8 cellular contexts compared by ENCODE assay signal in the genomic region with DNA sequence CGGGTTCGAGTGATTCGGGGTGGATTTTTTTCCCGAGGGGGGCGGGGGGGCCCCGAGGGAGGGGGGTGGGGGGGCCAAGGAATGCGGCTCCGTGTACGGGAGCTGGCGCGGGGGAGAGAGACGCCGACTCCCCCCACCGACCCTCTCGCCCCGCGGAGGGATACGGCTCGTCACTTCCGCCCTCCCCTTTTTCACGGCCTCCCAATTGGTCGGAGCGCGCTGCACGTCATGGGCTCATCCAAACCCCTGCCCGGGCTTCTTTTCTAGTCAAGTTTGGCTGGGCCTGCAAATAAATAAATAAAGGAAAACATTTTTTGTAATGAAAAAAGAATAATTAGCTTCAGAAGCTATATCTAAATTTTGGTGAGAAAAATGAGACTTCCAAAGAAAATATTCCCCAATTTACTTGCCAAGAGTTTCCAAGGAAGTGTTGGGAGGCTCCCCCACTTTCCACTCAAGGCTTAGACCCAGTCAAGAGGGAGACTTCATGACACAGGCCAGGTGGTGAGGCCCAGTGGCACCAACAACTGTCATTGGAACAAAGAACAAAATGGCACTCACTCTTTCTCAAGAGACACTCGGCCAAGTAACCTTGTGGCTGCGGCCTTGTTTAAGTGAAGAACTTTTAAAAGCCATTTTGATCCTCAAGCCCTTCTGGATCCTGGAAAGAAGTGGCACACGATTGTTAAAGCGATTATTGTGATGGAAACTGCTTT. TPM values are rescaled to one million over a fixed set of nuclear protein-coding genes. Genes with fewer than 3 reads are reported as not detected.
DNase-seq lines count a peak whose midpoint lies in the region; ATAC-seq and TF ChIP-seq lines count a peak whose summit lies in the region.

POGZ (minus strand) TSS at position 164 of the 716 bp plus-strand sequence. CDS start 17,290 bp downstream, outside the sequence.

- H3K36me3 ChIP-seq in KOPT-K1 (ENCODE audit: insufficient read depth, low read length) (peaks cover 7% of the 10 kb centered on the region), Peyer's patch (no peaks in the 10 kb centered on the region), esophagus (ENCODE audit: control insufficient read depth in 2 of 2, insufficient read depth in 2 of 2, low read length in 1 of 2) (no peaks in the 10 kb centered on the region), mucosa of stomach (ENCODE audit: control insufficient read depth, insufficient read depth, low read length) (no peaks in the 10 kb centered on the region)

- H3K27ac ChIP-seq in KOPT-K1 (ENCODE audit: low read depth, low read length, poor library complexity, severe bottlenecking) (peak within 1 kb of the TSS; percentile 66), Peyer's patch (peak within 1 kb of the TSS; percentile 94 to 99 (median 98)), esophagus (ENCODE audit: low read depth in 2 of 2, low read length in 1 of 2) (peak within 1 kb of the TSS; percentile 95 to 98)

- no peaks in the 10 kb centered on the region for H3K9me3 Mint-ChIP-seq in activated T-cell treated with anti-CD3 and anti-CD28 coated beads, Interleukin-2, amount 50 U/mL, for 4 hours

- H3K4me1 Mint-ChIP-seq in activated T-cell treated with anti-CD3 and anti-CD28 coated beads, Interleukin-2, amount 50 U/mL, for 4 hours (ENCODE audit: low read depth) = peaks cover 28% of the 10 kb centered on the region

- H3K27me3 ChIP-seq in Peyer's patch (no peaks in the 10 kb centered on the region), esophagus (ENCODE audit: control insufficient read depth in 1 of 2, insufficient read depth in 2 of 2, low read length in 2 of 2) (no peaks in the 10 kb centered on the region), mucosa of stomach (ENCODE audit: control insufficient read depth, insufficient read depth, low read length) (no peaks in the 10 kb centered on the region)

- peak within 1 kb of the TSS; percentile 88 for H3K9ac ChIP-seq in mucosa of stomach (ENCODE audit: low read length)

- DNase-seq in Caki2 (ENCODE audit: low read depth) (peak; percentile 89), Peyer's patch (peak; percentile 94 to 98 (median 95))
- DNase-seq in activated T-cell treated with anti-CD3 and anti-CD28 coated beads, Interleukin-2, amount 50 U/mL, for 4 hours = peak; percentile 95
- peak; percentile 97 for DNase-seq in stimulated activated CD8-positive, alpha-beta memory T cell treated with anti-CD3 and anti-CD28 coated beads, Interleukin-4, amount 100 ng/mL, for 48 hours

- peak within 1 kb of the TSS; percentile 89 for H3K4me3 Mint-ChIP-seq in activated T-cell treated with anti-CD3 and anti-CD28 coated beads, Interleukin-2, amount 50 U/mL, for 4 hours

- H3K4me1 ChIP-seq in Peyer's patch (peaks cover 0 to 13% (median 2%) of the 10 kb centered on the region in 4 donors), esophagus (ENCODE audit: control insufficient read depth in 2 of 2, insufficient read depth in 2 of 2, low read length in 1 of 2) (peaks cover 0 to 2% of the 10 kb centered on the region in 2 donors), mucosa of stomach (ENCODE audit: control insufficient read depth, insufficient read depth, low read length) (peaks cover 15% of the 10 kb centered on the region)

- in situ Hi-C loops in Caki2 (cut with HindIII; ENCODE audit: low pct_unique_long_range_greater_than_20kb, low sequenced_read_pairs) = no loop called here

- TF ChIP-seq POLR2A in Peyer's patch (IDR thresholded peaks at IDR 0.05) = no peak

- no peak for TF ChIP-seq CTCF in Peyer's patch (IDR thresholded peaks at IDR 0.05)

- peaks cover 21% of the 10 kb centered on the region for H3K27me3 Mint-ChIP-seq in activated T-cell treated with anti-CD3 and anti-CD28 coated beads, Interleukin-2, amount 50 U/mL, for 4 hours (ENCODE audit: low read depth)

- ATAC-seq in GM21576 (IDR thresholded peaks at IDR 0.05; ENCODE audit: unreplicated experiment) = peak; percentile 64
- peak; percentile 82 to 83 for ATAC-seq in activated T-cell treated with anti-CD3 and anti-CD28 coated beads, Interleukin-2, amount 50 U/mL, for 4 hours

- no peaks in the 10 kb centered on the region for H3K9me3 ChIP-seq in KOPT-K1 (ENCODE audit: insufficient read depth, low read length, poor library complexity, severe bottlenecking)
- no peaks in the 10 kb centered on the region for H3K9me3 ChIP-seq in Peyer's patch
- H3K9me3 ChIP-seq in esophagus (ENCODE audit: control insufficient read depth in 2 of 2, insufficient read depth in 1 of 2, low read depth in 1 of 2, low read length in 1 of 2) = no peaks in the 10 kb centered on the region
- no peaks in the 10 kb centered on the region for H3K9me3 ChIP-seq in mucosa of stomach (ENCODE audit: control insufficient read depth, low read length)

- H3K4me3 ChIP-seq in Peyer's patch (peak within 1 kb of the TSS; percentile 77 to 98 (median 88)), esophagus (ENCODE audit: low read depth in 1 of 2, low read length in 2 of 2) (peak within 1 kb of the TSS; percentile 76 to 86), mucosa of stomach (ENCODE audit: low read length) (peak within 1 kb of the TSS; percentile 53)

- WGBS in esophagus, 2 donors = 13 to 16% methylated on average over 24 to 30 of the region's 30 CpGs

- no peaks in the 10 kb centered on the region for H3K36me3 Mint-ChIP-seq in activated T-cell treated with anti-CD3 and anti-CD28 coated beads, Interleukin-2, amount 50 U/mL, for 4 hours (ENCODE audit: insufficient read depth)

RNA-seq across cellular contexts. Expression of gene POGZ, which starts in this region (rescaled TPM):
- total RNA-seq in Caki2 (2014; rRNA removed; shearing (Covaris generic); ENCODE audit: low replicate concordance) = 4.5 and 7.9 TPM in 2 replicates
- 10 to 100 TPM; 49.5 to 91.3 (median 52.6) TPM for total RNA-seq in Peyer's patch
- 10 to 100 TPM; 48.8 to 51.2 (median 49.5) TPM for total RNA-seq in activated T-cell treated with anti-CD3 and anti-CD28 coated beads, Interleukin-2, amount 50 U/mL, for 4 hours
- 10 to 100 TPM; 11.0 to 26.3 TPM for polyA plus RNA-seq in esophagus

Comparison
In these comparisons a context has a peak if more than half of its experiments do, and no peak if none do; other contexts are left out.
1. Peak in every context shown above with its lines: DNase-seq, ATAC-seq, H3K4me3 ChIP-seq and H3K27ac ChIP-seq.